Comparison of ENCODE assay signal across 1 cellular context in the genomic region with DNA sequence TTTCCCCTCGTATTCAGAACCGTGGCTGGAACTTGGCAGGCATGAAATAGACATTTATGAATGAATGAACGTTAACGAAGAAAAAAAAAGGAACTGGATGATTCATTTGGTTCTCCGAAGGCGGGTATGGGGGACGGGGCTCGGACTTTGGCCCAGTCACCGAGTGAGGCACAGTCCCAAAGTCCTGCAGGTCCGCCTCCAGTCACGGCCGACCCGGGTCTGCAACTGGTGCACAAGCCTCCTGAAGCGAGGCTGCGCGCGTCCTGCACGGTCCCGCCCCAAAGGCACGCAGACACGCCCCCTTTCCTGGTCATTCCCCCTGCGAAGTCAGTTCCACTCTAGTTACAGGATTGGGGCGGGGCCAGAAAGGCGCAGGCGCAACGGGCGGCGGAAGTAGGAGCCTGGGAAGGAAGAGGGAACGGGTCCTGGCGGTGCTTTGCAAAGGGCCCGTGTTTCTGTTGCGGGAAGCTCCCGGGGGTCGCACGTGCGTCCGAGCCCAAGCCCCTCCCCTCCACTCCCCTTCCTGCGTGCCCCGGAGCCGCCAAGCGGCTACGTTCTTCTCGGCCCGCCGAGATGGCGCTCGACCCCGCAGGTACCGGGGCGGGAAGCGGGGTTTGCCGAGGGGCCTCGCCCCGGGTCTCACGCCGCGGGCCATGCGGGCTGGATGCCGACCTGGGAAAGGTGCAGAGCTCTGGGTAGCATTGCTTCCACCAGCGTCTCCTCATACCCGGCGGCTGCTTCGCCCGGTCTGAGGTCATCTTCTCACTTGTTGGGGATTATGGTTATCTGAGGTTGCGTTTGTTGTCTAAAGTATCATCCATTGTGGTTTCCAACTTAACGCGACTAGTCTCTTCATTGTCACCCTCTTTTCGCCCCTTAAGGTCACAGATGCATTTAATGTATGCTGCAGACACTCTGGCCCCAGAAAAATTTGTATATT.
TF ChIP-seq lines count a peak whose summit lies in the region.

A gene with protein sequence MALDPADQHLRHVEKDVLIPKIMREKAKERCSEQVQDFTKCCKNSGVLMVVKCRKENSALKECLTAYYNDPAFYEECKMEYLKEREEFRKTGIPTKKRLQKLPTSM (plus strand): TSS at position 399 of the 940 bp plus-strand sequence. CDS start 175 bp downstream, at position 574.

TF ChIP-seq in HCT116, 20 proteins besides CTCF, POLR2A, EP300 and RAD21 (continued from another document):
- no peak for TF ChIP-seq EZH2phosphoT487 (IDR thresholded peaks at IDR 0.05; ENCODE audit: borderline replicate concordance)
- TF ChIP-seq JUND (IDR thresholded peaks at IDR 0.05): no peak
- TF ChIP-seq, protein P1, sequence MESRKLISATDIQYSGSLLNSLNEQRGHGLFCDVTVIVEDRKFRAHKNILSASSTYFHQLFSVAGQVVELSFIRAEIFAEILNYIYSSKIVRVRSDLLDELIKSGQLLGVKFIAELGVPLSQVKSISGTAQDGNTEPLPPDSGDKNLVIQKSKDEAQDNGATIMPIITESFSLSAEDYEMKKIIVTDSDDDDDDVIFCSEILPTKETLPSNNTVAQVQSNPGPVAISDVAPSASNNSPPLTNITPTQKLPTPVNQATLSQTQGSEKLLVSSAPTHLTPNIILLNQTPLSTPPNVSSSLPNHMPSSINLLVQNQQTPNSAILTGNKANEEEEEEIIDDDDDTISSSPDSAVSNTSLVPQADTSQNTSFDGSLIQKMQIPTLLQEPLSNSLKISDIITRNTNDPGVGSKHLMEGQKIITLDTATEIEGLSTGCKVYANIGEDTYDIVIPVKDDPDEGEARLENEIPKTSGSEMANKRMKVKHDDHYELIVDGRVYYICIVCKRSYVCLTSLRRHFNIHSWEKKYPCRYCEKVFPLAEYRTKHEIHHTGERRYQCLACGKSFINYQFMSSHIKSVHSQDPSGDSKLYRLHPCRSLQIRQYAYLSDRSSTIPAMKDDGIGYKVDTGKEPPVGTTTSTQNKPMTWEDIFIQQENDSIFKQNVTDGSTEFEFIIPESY (IDR thresholded peaks at IDR 0.05; ENCODE audit: extremely low read depth, insufficient replicate concordance, low read length): no peak
- TF ChIP-seq, protein P2, sequence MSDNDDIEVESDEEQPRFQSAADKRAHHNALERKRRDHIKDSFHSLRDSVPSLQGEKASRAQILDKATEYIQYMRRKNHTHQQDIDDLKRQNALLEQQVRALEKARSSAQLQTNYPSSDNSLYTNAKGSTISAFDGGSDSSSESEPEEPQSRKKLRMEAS (IDR thresholded peaks at IDR 0.05): peak; percentile 88
- no peak; the same call in 1 of the 2 replicates for TF ChIP-seq ELF1 (IDR thresholded peaks at IDR 0.05; ENCODE audit: borderline replicate concordance, low read depth)
- no peak for TF ChIP-seq FOSL1 (IDR thresholded peaks at IDR 0.05; ENCODE audit: low read depth)
- peak; percentile 97 for TF ChIP-seq POLR2AphosphoS5 (IDR thresholded peaks at IDR 0.05; ENCODE audit: low read depth, low read length)
- TF ChIP-seq CBX3 (IDR thresholded peaks at IDR 0.05; ENCODE audit: low read depth): peak; percentile 39; the same call in 1 of the 2 replicates
- TF ChIP-seq ZNF274 (IDR thresholded peaks at IDR 0.05; ENCODE audit: low read depth, low read length): no peak
- TF ChIP-seq ZFX (IDR thresholded peaks at IDR 0.05): peak; percentile 80
- TF ChIP-seq SIN3A (IDR thresholded peaks at IDR 0.05; ENCODE audit: low read depth): peak; percentile 77
